Comparison of ENCODE assay signal across 28 cellular contexts in the genomic region with DNA sequence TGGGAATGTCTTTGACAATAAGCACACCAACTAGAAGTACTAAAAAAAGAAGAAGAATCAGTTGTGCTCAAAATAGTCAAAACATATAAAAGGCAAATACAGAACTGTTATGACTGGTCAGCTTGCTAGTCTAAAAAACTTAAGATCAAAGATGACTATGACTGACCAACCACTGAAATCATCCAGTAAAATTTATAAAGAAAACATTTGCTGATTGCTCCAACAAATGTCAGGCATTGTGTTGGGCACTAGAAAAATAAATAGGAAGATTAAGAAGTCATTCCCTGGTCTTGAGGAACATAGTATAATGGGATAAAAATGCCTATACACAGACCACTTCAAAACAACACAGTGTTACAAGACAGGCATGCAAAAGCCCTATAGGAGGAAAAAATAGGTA. TPM values are rescaled to one million over a fixed set of nuclear protein-coding genes. Genes with fewer than 3 reads are reported as not detected.
"Had no signal": no experiment of that assay in that cellular context is flagged by ENCODE, and none has a peak within 500 bp of the region (broad histone marks: within the 10 kb centered on the region; RNA-seq: fewer than 3 reads in every experiment).

No MANE protein-coding gene starts in this region.

- H3K27ac ChIP-seq: body of pancreas, epithelial cell of prostate, gastrocnemius medialis, heart left ventricle, ovary, psoas muscle, WERI-Rb-1 had no signal

- H3K9me3 Mint-ChIP-seq: activated naive CD4-positive, alpha-beta T cell treated with anti-CD3 and anti-CD28 coated beads, Interleukin-2, amount 50 U/mL, for 72 hours; activated T-cell treated with anti-CD3 and anti-CD28 coated beads, Interleukin-2, amount 50 U/mL, for 72 hours; endodermal cell; memory B cell; neural crest cell; stimulated activated naive CD8-positive, alpha-beta T cell treated with anti-CD3 and anti-CD28 coated beads, Interleukin-15, amount 100 ng/mL, for 72 hours; type B pancreatic cell had no signal

- H3K36me3 ChIP-seq: gastrocnemius medialis, ovary, WERI-Rb-1 had no signal

- H3K36me3 Mint-ChIP-seq: activated naive CD4-positive, alpha-beta T cell treated with anti-CD3 and anti-CD28 coated beads, Interleukin-2, amount 50 U/mL, for 72 hours; naive B cell had no signal

- DNase-seq: activated CD4-positive, alpha-beta T cell treated with anti-CD3 and anti-CD28 coated beads for 1 hour; activated CD4-positive, alpha-beta T cell treated with anti-CD3 and anti-CD28 coated beads, Interleukin-2, amount 50 U/mL, for 4 hours; activated gamma-delta T cell; activated T-cell treated with anti-CD3 and anti-CD28 coated beads, Interleukin-2, amount 50 U/mL, for 72 hours; body of pancreas; endodermal cell; gastrocnemius medialis; heart left ventricle; left ventricle myocardium superior; naive B cell; ovary; psoas muscle; right cardiac atrium; small intestine; stimulated activated CD4-positive, alpha-beta T cell treated with anti-CD3 and anti-CD28 coated beads, Interleukin-4, amount 100 ng/mL, for 1 hour; stimulated activated naive CD8-positive, alpha-beta T cell treated with anti-CD3 and anti-CD28 coated beads, Interleukin-15, amount 100 ng/mL, for 72 hours; WERI-Rb-1 had no signal

- H3K27me3 Mint-ChIP-seq: memory B cell; naive B cell; stimulated activated naive CD8-positive, alpha-beta T cell treated with anti-CD3 and anti-CD28 coated beads, Interleukin-15, amount 100 ng/mL, for 72 hours; type B pancreatic cell had no signal

- H3K27me3 ChIP-seq: body of pancreas, gastrocnemius medialis, heart left ventricle, ovary had no signal

- H3K4me3 Mint-ChIP-seq: activated T-cell treated with anti-CD3 and anti-CD28 coated beads, Interleukin-2, amount 50 U/mL, for 72 hours; endodermal cell; memory B cell; naive B cell; neural crest cell; stimulated activated naive CD8-positive, alpha-beta T cell treated with anti-CD3 and anti-CD28 coated beads, Interleukin-15, amount 100 ng/mL, for 72 hours; type B pancreatic cell had no signal

- H3K27ac Mint-ChIP-seq: activated naive CD4-positive, alpha-beta T cell treated with anti-CD3 and anti-CD28 coated beads, Interleukin-2, amount 50 U/mL, for 72 hours; activated T-cell treated with anti-CD3 and anti-CD28 coated beads, Interleukin-2, amount 50 U/mL, for 72 hours; endodermal cell; memory B cell; naive B cell; type B pancreatic cell had no signal

- H3K4me3 ChIP-seq: body of pancreas, gastrocnemius medialis, heart left ventricle, ovary, psoas muscle had no signal

- H3K9me3 ChIP-seq: gastrocnemius medialis, heart left ventricle, ovary, psoas muscle had no signal

- H3K4me1 Mint-ChIP-seq: memory B cell; naive B cell; stimulated activated naive CD8-positive, alpha-beta T cell treated with anti-CD3 and anti-CD28 coated beads, Interleukin-15, amount 100 ng/mL, for 72 hours had no signal

- H3K4me1 ChIP-seq: gastrocnemius medialis, psoas muscle had no signal

RNA-seq across cellular contexts. Expression of gene ANGPTL3, which starts 9.3 kb away (rescaled TPM):
- total RNA-seq: activated CD8-positive, alpha-beta memory T cell treated with anti-CD3 and anti-CD28 coated beads for 36 hours; activated naive CD4-positive, alpha-beta T cell treated with anti-CD3 and anti-CD28 coated beads, Interleukin-2, amount 50 U/mL, for 72 hours; activated T-cell treated with anti-CD3 and anti-CD28 coated beads, Interleukin-2, amount 50 U/mL, for 72 hours; cardiac septum; endodermal cell; fibroblast of lung; heart left ventricle; left ventricle myocardium superior; mononuclear cell; neural crest cell; psoas muscle; right cardiac atrium; T-helper 2 cell treated with Interferon-gamma antibody and Interleukin-4, amounts not matched to agents 100 ng/mL and 5 ng/mL, for 36 hours; temporal lobe had no signal
